Comparison of ENCODE assay signal across 1 cellular context in genomic region chr22:43829448-43829821, GRCh38.
TF ChIP-seq lines count a peak whose summit lies in the region.

No MANE protein-coding gene starts in this region.

TF ChIP-seq in IMR-90, 13 proteins besides CTCF, POLR2A, EP300 and RAD21 (continued from another document):
- TF ChIP-seq, protein P1, sequence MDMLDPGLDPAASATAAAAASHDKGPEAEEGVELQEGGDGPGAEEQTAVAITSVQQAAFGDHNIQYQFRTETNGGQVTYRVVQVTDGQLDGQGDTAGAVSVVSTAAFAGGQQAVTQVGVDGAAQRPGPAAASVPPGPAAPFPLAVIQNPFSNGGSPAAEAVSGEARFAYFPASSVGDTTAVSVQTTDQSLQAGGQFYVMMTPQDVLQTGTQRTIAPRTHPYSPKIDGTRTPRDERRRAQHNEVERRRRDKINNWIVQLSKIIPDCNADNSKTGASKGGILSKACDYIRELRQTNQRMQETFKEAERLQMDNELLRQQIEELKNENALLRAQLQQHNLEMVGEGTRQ (IDR thresholded peaks at IDR 0.05; ENCODE audit: low read depth, low read length) = no peak
- TF ChIP-seq CHD1 (IDR thresholded peaks at IDR 0.05; ENCODE audit: low read depth, low read length) (no peak), MAZ (IDR thresholded peaks at IDR 0.05; ENCODE audit: borderline replicate concordance, low read depth, low read length) (no peak), RFX5 (IDR thresholded peaks at IDR 0.05; ENCODE audit: low read depth, low read length) (no peak), CEBPB (IDR thresholded peaks at IDR 0.05; ENCODE audit: low read depth, low read length) (no peak)
- TF ChIP-seq, protein P2, sequence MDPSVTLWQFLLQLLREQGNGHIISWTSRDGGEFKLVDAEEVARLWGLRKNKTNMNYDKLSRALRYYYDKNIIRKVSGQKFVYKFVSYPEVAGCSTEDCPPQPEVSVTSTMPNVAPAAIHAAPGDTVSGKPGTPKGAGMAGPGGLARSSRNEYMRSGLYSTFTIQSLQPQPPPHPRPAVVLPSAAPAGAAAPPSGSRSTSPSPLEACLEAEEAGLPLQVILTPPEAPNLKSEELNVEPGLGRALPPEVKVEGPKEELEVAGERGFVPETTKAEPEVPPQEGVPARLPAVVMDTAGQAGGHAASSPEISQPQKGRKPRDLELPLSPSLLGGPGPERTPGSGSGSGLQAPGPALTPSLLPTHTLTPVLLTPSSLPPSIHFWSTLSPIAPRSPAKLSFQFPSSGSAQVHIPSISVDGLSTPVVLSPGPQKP (IDR thresholded peaks at IDR 0.05; ENCODE audit: borderline replicate concordance, low read depth, low read length) = no peak
